28 cellular contexts compared by ENCODE assay signal in genomic region chr10:114899982-114900381, GRCh38.
"Had no signal": no experiment of that assay in that cellular context is flagged by ENCODE, and none has a peak within 500 bp of the region (broad histone marks: within the 10 kb centered on the region; RNA-seq: fewer than 3 reads in every experiment).

No MANE protein-coding gene starts in this region.

- H3K9me3 ChIP-seq: breast epithelium, left ventricle myocardium inferior, neutrophil, ovary, psoas muscle, uterus had no signal

- H3K4me1 ChIP-seq: breast epithelium, left ventricle myocardium inferior, psoas muscle, uterus had no signal

- DNase-seq: activated CD4-positive, alpha-beta T cell treated with anti-CD3 and anti-CD28 coated beads for 36 hours; activated CD4-positive, CD25-positive, alpha-beta regulatory T cell; activated CD8-positive, alpha-beta memory T cell treated with anti-CD3 and anti-CD28 coated beads, Interleukin-2, amount 10 ng/mL, durations not matched to agents 7 days and 5 days; activated CD8-positive, alpha-beta T cell treated with anti-CD3 and anti-CD28 coated beads, Interleukin-2, amount 10 ng/mL, durations not matched to agents 7 days and 5 days; activated naive CD4-positive, alpha-beta T cell; activated T-cell treated with anti-CD3 and anti-CD28 coated beads, Interleukin-2, amount 50 U/mL, for 48 hours; central memory CD4-positive, alpha-beta T cell; dermis blood vessel endothelial cell; effector CD4-positive, alpha-beta T cell; islet precursor cell; left ventricle myocardium inferior; ovary; psoas muscle; stimulated activated CD4-positive, alpha-beta T cell treated with anti-CD3 and anti-CD28 coated beads, Interleukin-1b, Interleukin-23, amount 100 ng/mL, for 48 hours; stimulated activated CD4-positive, alpha-beta T cell treated with anti-CD3 and anti-CD28 coated beads, Interleukin-4, amount 100 ng/mL, for 4 hours; stimulated activated CD8-positive, alpha-beta memory T cell treated with anti-CD3 and anti-CD28 coated beads, Interleukin-4, amount 100 ng/mL, for 48 hours; stimulated activated naive CD8-positive, alpha-beta T cell treated with anti-CD3 and anti-CD28 coated beads, Interleukin-15, amount 100 ng/mL, for 72 hours; substantia nigra; uterus had no signal

- H3K4me3 Mint-ChIP-seq: activated CD4-positive, alpha-beta T cell treated with anti-CD3 and anti-CD28 coated beads for 36 hours; activated CD8-positive, alpha-beta memory T cell treated with anti-CD3 and anti-CD28 coated beads, Interleukin-2, amount 10 ng/mL, durations not matched to agents 7 days and 5 days; activated CD8-positive, alpha-beta T cell treated with anti-CD3 and anti-CD28 coated beads, Interleukin-2, amount 10 ng/mL, durations not matched to agents 7 days and 5 days; nephron; stimulated activated memory B cell treated with anti-CD40 and anti-IgM and Interleukin-4, amounts not matched to agents 10 μg/mL and 1 μg/mL and 100 μg/mL, for 72 hours; stimulated activated naive CD8-positive, alpha-beta T cell treated with anti-CD3 and anti-CD28 coated beads, Interleukin-15, amount 100 ng/mL, for 72 hours; type B pancreatic cell had no signal

- ATAC-seq: activated CD4-positive, alpha-beta T cell treated with anti-CD3 and anti-CD28 coated beads for 36 hours; activated CD8-positive, alpha-beta memory T cell treated with anti-CD3 and anti-CD28 coated beads, Interleukin-2, amount 10 ng/mL, durations not matched to agents 7 days and 5 days; activated CD8-positive, alpha-beta T cell treated with anti-CD3 and anti-CD28 coated beads, Interleukin-2, amount 10 ng/mL, durations not matched to agents 7 days and 5 days; activated naive CD4-positive, alpha-beta T cell treated with anti-CD3 and anti-CD28 coated beads, Interleukin-2, amount 50 U/mL, for 72 hours; psoas muscle; stimulated activated memory B cell treated with anti-CD40 and anti-IgM and Interleukin-4, amounts not matched to agents 10 μg/mL and 1 μg/mL and 100 μg/mL, for 72 hours; stimulated activated naive CD8-positive, alpha-beta T cell treated with anti-CD3 and anti-CD28 coated beads, Interleukin-15, amount 100 ng/mL, for 72 hours had no signal

- H3K27ac ChIP-seq: breast epithelium, epithelial cell of prostate, left ventricle myocardium inferior, neutrophil, ovary, psoas muscle, uterus had no signal

- H3K27me3 Mint-ChIP-seq: type B pancreatic cell had no signal

- H3K36me3 Mint-ChIP-seq: activated CD8-positive, alpha-beta memory T cell treated with anti-CD3 and anti-CD28 coated beads, Interleukin-2, amount 10 ng/mL, durations not matched to agents 7 days and 5 days; activated naive CD4-positive, alpha-beta T cell treated with anti-CD3 and anti-CD28 coated beads, Interleukin-2, amount 50 U/mL, for 72 hours; stimulated activated memory B cell treated with anti-CD40 and anti-IgM and Interleukin-4, amounts not matched to agents 10 μg/mL and 1 μg/mL and 100 μg/mL, for 72 hours; type B pancreatic cell had no signal

- H3K27ac Mint-ChIP-seq: activated CD4-positive, alpha-beta T cell treated with anti-CD3 and anti-CD28 coated beads for 36 hours; activated CD8-positive, alpha-beta memory T cell treated with anti-CD3 and anti-CD28 coated beads, Interleukin-2, amount 10 ng/mL, durations not matched to agents 7 days and 5 days; activated CD8-positive, alpha-beta T cell treated with anti-CD3 and anti-CD28 coated beads, Interleukin-2, amount 10 ng/mL, durations not matched to agents 7 days and 5 days; activated naive CD4-positive, alpha-beta T cell treated with anti-CD3 and anti-CD28 coated beads, Interleukin-2, amount 50 U/mL, for 72 hours; nephron; stimulated activated memory B cell treated with anti-CD40 and anti-IgM and Interleukin-4, amounts not matched to agents 10 μg/mL and 1 μg/mL and 100 μg/mL, for 72 hours; stimulated activated naive CD8-positive, alpha-beta T cell treated with anti-CD3 and anti-CD28 coated beads, Interleukin-15, amount 100 ng/mL, for 72 hours; type B pancreatic cell had no signal

- H3K9me3 Mint-ChIP-seq: activated naive CD4-positive, alpha-beta T cell treated with anti-CD3 and anti-CD28 coated beads, Interleukin-2, amount 50 U/mL, for 72 hours; nephron; stimulated activated memory B cell treated with anti-CD40 and anti-IgM and Interleukin-4, amounts not matched to agents 10 μg/mL and 1 μg/mL and 100 μg/mL, for 72 hours; stimulated activated naive CD8-positive, alpha-beta T cell treated with anti-CD3 and anti-CD28 coated beads, Interleukin-15, amount 100 ng/mL, for 72 hours; type B pancreatic cell had no signal

- H3K4me3 ChIP-seq: breast epithelium, left ventricle myocardium inferior, lung, ovary, psoas muscle, smooth muscle cell, uterus had no signal

- H3K4me1 Mint-ChIP-seq: activated CD4-positive, alpha-beta T cell treated with anti-CD3 and anti-CD28 coated beads for 36 hours; stimulated activated memory B cell treated with anti-CD40 and anti-IgM and Interleukin-4, amounts not matched to agents 10 μg/mL and 1 μg/mL and 100 μg/mL, for 72 hours; stimulated activated naive CD8-positive, alpha-beta T cell treated with anti-CD3 and anti-CD28 coated beads, Interleukin-15, amount 100 ng/mL, for 72 hours had no signal

- H3K4me2 ChIP-seq: smooth muscle cell had no signal

- H3K36me3 ChIP-seq: breast epithelium, left ventricle myocardium inferior, neutrophil, ovary, uterus had no signal

- H3K27me3 ChIP-seq: breast epithelium, ovary, uterus had no signal
